Comparison of ENCODE assay signal across 8 cellular contexts in the genomic region with DNA sequence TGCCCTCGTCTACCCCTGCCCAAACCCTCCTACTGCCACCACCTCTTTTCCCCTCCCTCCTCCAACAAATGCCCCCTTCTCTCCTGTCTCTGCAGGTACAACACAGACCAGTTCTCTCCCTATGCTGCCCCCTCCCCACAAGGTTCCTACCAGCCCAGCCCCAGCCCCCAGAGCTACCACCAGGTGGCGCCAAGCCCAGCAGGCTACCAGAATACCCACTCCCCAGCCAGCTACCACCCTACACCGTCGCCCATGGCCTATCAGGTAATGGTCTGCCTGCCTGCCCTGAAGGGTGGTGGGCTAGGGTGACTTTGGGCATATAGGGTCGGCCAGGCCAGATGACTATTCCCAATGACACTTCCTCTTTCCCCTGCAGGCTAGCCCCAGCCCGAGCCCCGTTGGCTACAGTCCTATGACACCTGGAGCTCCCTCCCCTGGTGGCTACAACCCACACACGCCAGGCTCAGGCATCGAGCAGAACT. TPM values are rescaled to one million over a fixed set of nuclear protein-coding genes. Genes with fewer than 3 reads are reported as not detected.
DNase-seq lines count a peak whose midpoint lies in the region; ATAC-seq and TF ChIP-seq lines count a peak whose summit lies in the region.

No MANE protein-coding gene starts in this region.

- POLR2A ChIA-PET in activated CD8-positive, alpha-beta T cell treated with anti-CD3 and anti-CD28 coated beads, Interleukin-2, amount 10 ng/mL, durations not matched to agents 7 days and 5 days (lab: Charles Lee) = interaction anchor here (0.6 to 1.7 kb wide), 2 partner anchors 29 to 188 kb away, joined by 5 to 6 read pairs; partner anchors contain the start of gene SUPT5H

- peak; percentile 67 for ATAC-seq in activated CD8-positive, alpha-beta T cell treated with anti-CD3 and anti-CD28 coated beads, Interleukin-2, amount 10 ng/mL, durations not matched to agents 7 days and 5 days
- peak; percentile 70 for ATAC-seq in stimulated activated effector memory CD8-positive, alpha-beta T cell treated with anti-CD3 and anti-CD28 coated beads, Interleukin-12 subunit alpha, Interleukin-12 subunit beta, amount 100 ng/mL, for 72 hours
- ATAC-seq in HG03342 (IDR thresholded peaks at IDR 0.05; ENCODE audit: unreplicated experiment) (no peak), GM21786 (IDR thresholded peaks at IDR 0.05; ENCODE audit: unreplicated experiment) (no peak)

- DNase-seq in NCI-H2227 treated with DMSO at 0.1 percent for 48 hours (lab: John Stamatoyannopoulos, UW) (peak; percentile 88), mucosa of gallbladder (ENCODE audit: low spot score) (peak; percentile 20)
- peak; percentile 72 for DNase-seq in activated CD8-positive, alpha-beta T cell treated with anti-CD3 and anti-CD28 coated beads, Interleukin-2, amount 10 ng/mL, durations not matched to agents 7 days and 5 days
- peak; percentile 71 for DNase-seq in effector CD4-positive, alpha-beta T cell
- DNase-seq in stimulated activated effector memory CD8-positive, alpha-beta T cell treated with anti-CD3 and anti-CD28 coated beads, Interleukin-12 subunit alpha, Interleukin-12 subunit beta, amount 100 ng/mL, for 72 hours (ENCODE audit: low spot score in 2 of 2) = peak; percentile 54 to 83

- peaks cover 16% of the 10 kb centered on the region for H3K4me1 Mint-ChIP-seq in activated CD8-positive, alpha-beta T cell treated with anti-CD3 and anti-CD28 coated beads, Interleukin-2, amount 10 ng/mL, durations not matched to agents 7 days and 5 days (ENCODE audit: low read depth)
- H3K4me1 Mint-ChIP-seq in stimulated activated effector memory CD8-positive, alpha-beta T cell treated with anti-CD3 and anti-CD28 coated beads, Interleukin-12 subunit alpha, Interleukin-12 subunit beta, amount 100 ng/mL, for 72 hours = peaks cover 32% of the 10 kb centered on the region

- H3K4me3 Mint-ChIP-seq in activated CD8-positive, alpha-beta T cell treated with anti-CD3 and anti-CD28 coated beads, Interleukin-2, amount 10 ng/mL, durations not matched to agents 7 days and 5 days = no peak overlapping the region
- no peak overlapping the region for H3K4me3 Mint-ChIP-seq in stimulated activated effector memory CD8-positive, alpha-beta T cell treated with anti-CD3 and anti-CD28 coated beads, Interleukin-12 subunit alpha, Interleukin-12 subunit beta, amount 100 ng/mL, for 72 hours

- no peaks in the 10 kb centered on the region for H3K9me3 Mint-ChIP-seq in activated CD8-positive, alpha-beta T cell treated with anti-CD3 and anti-CD28 coated beads, Interleukin-2, amount 10 ng/mL, durations not matched to agents 7 days and 5 days (ENCODE audit: insufficient read depth)
- H3K9me3 Mint-ChIP-seq in stimulated activated effector memory CD8-positive, alpha-beta T cell treated with anti-CD3 and anti-CD28 coated beads, Interleukin-12 subunit alpha, Interleukin-12 subunit beta, amount 100 ng/mL, for 72 hours = no peaks in the 10 kb centered on the region

- peaks cover 65% of the 10 kb centered on the region for H3K36me3 Mint-ChIP-seq in activated CD8-positive, alpha-beta T cell treated with anti-CD3 and anti-CD28 coated beads, Interleukin-2, amount 10 ng/mL, durations not matched to agents 7 days and 5 days (ENCODE audit: low read depth)
- H3K36me3 Mint-ChIP-seq in stimulated activated effector memory CD8-positive, alpha-beta T cell treated with anti-CD3 and anti-CD28 coated beads, Interleukin-12 subunit alpha, Interleukin-12 subunit beta, amount 100 ng/mL, for 72 hours = peaks cover 83% of the 10 kb centered on the region

- H3K27me3 Mint-ChIP-seq in activated CD8-positive, alpha-beta T cell treated with anti-CD3 and anti-CD28 coated beads, Interleukin-2, amount 10 ng/mL, durations not matched to agents 7 days and 5 days (ENCODE audit: low read depth) = no peaks in the 10 kb centered on the region

- TF ChIP-seq CTCF in GM12874 (IDR thresholded peaks at IDR 0.05; ENCODE audit: insufficient read depth, low read depth, low read length) = peak; percentile 92

- CTCF ChIA-PET in activated CD8-positive, alpha-beta T cell treated with anti-CD3 and anti-CD28 coated beads, Interleukin-2, amount 10 ng/mL, durations not matched to agents 7 days and 5 days (lab: Charles Lee) = interaction anchor here (0.7 to 4.1 kb wide), 29 partner anchors 8 to 381 kb away, joined by 3 to 29 read pairs (median 4); partner anchors contain the start of genes DLL3, EID2B, RPS16 and SUPT5H

- H3K27ac Mint-ChIP-seq in activated CD8-positive, alpha-beta T cell treated with anti-CD3 and anti-CD28 coated beads, Interleukin-2, amount 10 ng/mL, durations not matched to agents 7 days and 5 days = peak overlapping the region; percentile 49
- peak overlapping the region; percentile 68 for H3K27ac Mint-ChIP-seq in stimulated activated effector memory CD8-positive, alpha-beta T cell treated with anti-CD3 and anti-CD28 coated beads, Interleukin-12 subunit alpha, Interleukin-12 subunit beta, amount 100 ng/mL, for 72 hours

RNA-seq across cellular contexts. Expression of gene TIMM50, which starts 6.5 kb away (rescaled TPM):
- 10 to 100 TPM; 56.1 to 65.9 TPM for total RNA-seq in activated CD8-positive, alpha-beta T cell treated with anti-CD3 and anti-CD28 coated beads, Interleukin-2, amount 10 ng/mL, durations not matched to agents 7 days and 5 days
- 53.3 TPM for total RNA-seq in mucosa of gallbladder

RNA-seq across cellular contexts. Expression of gene DLL3, which starts 24.6 kb away (rescaled TPM):
- under 1 TPM; 0.26 to 0.29 TPM for total RNA-seq in activated CD8-positive, alpha-beta T cell treated with anti-CD3 and anti-CD28 coated beads, Interleukin-2, amount 10 ng/mL, durations not matched to agents 7 days and 5 days
- total RNA-seq in mucosa of gallbladder = not detected

RNA-seq across cellular contexts. Expression of gene SUPT5H, which starts 28.8 kb away (rescaled TPM):
- total RNA-seq in activated CD8-positive, alpha-beta T cell treated with anti-CD3 and anti-CD28 coated beads, Interleukin-2, amount 10 ng/mL, durations not matched to agents 7 days and 5 days = 100 to 1,000 TPM; 144 to 147 TPM
- total RNA-seq in mucosa of gallbladder = 157 TPM

RNA-seq across cellular contexts. Expression of gene RPS16, which starts 38.4 kb away (rescaled TPM):
- 1,000 to 10,000 TPM; 2,100 to 2,157 TPM for total RNA-seq in activated CD8-positive, alpha-beta T cell treated with anti-CD3 and anti-CD28 coated beads, Interleukin-2, amount 10 ng/mL, durations not matched to agents 7 days and 5 days
- total RNA-seq in mucosa of gallbladder = 1,378 TPM

RNA-seq across cellular contexts. Expression of gene SELENOV, which starts 40.8 kb away (rescaled TPM):
- total RNA-seq in activated CD8-positive, alpha-beta T cell treated with anti-CD3 and anti-CD28 coated beads, Interleukin-2, amount 10 ng/mL, durations not matched to agents 7 days and 5 days = not detected
- total RNA-seq in mucosa of gallbladder = not detected

Comparison
In these comparisons a context has a peak if more than half of its experiments do, and no peak if none do; other contexts are left out.
1. DNase-seq: peak in every context shown above with its lines; median percentile 88 in NCI-H2227 treated with DMSO at 0.1 percent for 48 hours; 72 in activated CD8-positive, alpha-beta T cell treated with anti-CD3 and anti-CD28 coated beads, Interleukin-2, amount 10 ng/mL, durations not matched to agents 7 days and 5 days; 71 in effector CD4-positive, alpha-beta T cell; 68 in stimulated activated effector memory CD8-positive, alpha-beta T cell treated with anti-CD3 and anti-CD28 coated beads, Interleukin-12 subunit alpha, Interleukin-12 subunit beta, amount 100 ng/mL, for 72 hours; 20 in mucosa of gallbladder.
2. ATAC-seq: peak in activated CD8-positive, alpha-beta T cell treated with anti-CD3 and anti-CD28 coated beads, Interleukin-2, amount 10 ng/mL, durations not matched to agents 7 days and 5 days (single experiment) and stimulated activated effector memory CD8-positive, alpha-beta T cell treated with anti-CD3 and anti-CD28 coated beads, Interleukin-12 subunit alpha, Interleukin-12 subunit beta, amount 100 ng/mL, for 72 hours (single experiment); none in HG03342 (single experiment) and GM21786 (single experiment).